Comparison of ENCODE assay signal across 8 cellular contexts in genomic region chr16:25106567-25107465, GRCh38. TPM values are rescaled to one million over a fixed set of nuclear protein-coding genes. Genes with fewer than 3 reads are reported as not detected.
A peak's percentile ranks its signal among the peaks of the same experiment; 100 is the strongest.
DNase-seq lines count a peak whose midpoint lies in the region; ATAC-seq and TF ChIP-seq lines count a peak whose summit lies in the region.

No MANE protein-coding gene starts in this region.

- peak; percentile 59 for ATAC-seq in naive thymus-derived CD4-positive, alpha-beta T cell

- no peaks in the 10 kb centered on the region for H3K36me3 ChIP-seq in CD8-positive, alpha-beta memory T cell (ENCODE audit: insufficient read depth, low read length)
- no peaks in the 10 kb centered on the region for H3K36me3 ChIP-seq in Peyer's patch
- peaks cover 0 to 3% (median 0%) of the 10 kb centered on the region in 3 experiments for H3K36me3 ChIP-seq in naive thymus-derived CD4-positive, alpha-beta T cell (ENCODE audit: control insufficient read depth in 2 of 3, insufficient read depth in 3 of 3, low read length in 3 of 3)

- H3K27ac ChIP-seq in CD8-positive, alpha-beta memory T cell (ENCODE audit: low read depth, low read length), result peak overlapping the region; percentile 68
- H3K27ac ChIP-seq in Peyer's patch, result peak overlapping the region; percentile 80 to 90 (median 86)
- peak overlapping the region; percentile 72 for H3K27ac ChIP-seq in naive thymus-derived CD4-positive, alpha-beta T cell (ENCODE audit: low read depth, low read length)

- intact Hi-C loops in activated T-helper 2 cell treated with anti-CD3 and anti-CD28 coated beads, Interferon-gamma antibody, Interleukin-2, Interleukin-4, amounts not matched to agents 10 μg/mL and 5 μg/mL and 100 μg/mL, durations not matched to agents 14 hours and 24 hours and 36 hours (cut with micrococcal nuclease), result loop anchor here (1.0 kb wide), 2 partner anchors 14 to 52 kb away; no protein-coding TSS in a partner anchor
- intact Hi-C loops in naive thymus-derived CD4-positive, alpha-beta T cell (cut with micrococcal nuclease), result loop anchor here (1.0 to 10.0 kb wide), 8 partner anchors 14 to 590 kb away; no protein-coding TSS in a partner anchor

- H3K9me3 Mint-ChIP-seq in CD8-positive, alpha-beta memory T cell, result no peaks in the 10 kb centered on the region
- H3K9me3 Mint-ChIP-seq in activated T-helper 2 cell treated with anti-CD3 and anti-CD28 coated beads, Interferon-gamma antibody, Interleukin-2, Interleukin-4, amounts not matched to agents 10 μg/mL and 5 μg/mL and 100 μg/mL, durations not matched to agents 14 hours and 24 hours and 36 hours, result no peaks in the 10 kb centered on the region
- H3K9me3 Mint-ChIP-seq in naive thymus-derived CD4-positive, alpha-beta T cell, result no peaks in the 10 kb centered on the region

- H3K27me3 Mint-ChIP-seq in CD8-positive, alpha-beta memory T cell, result no peaks in the 10 kb centered on the region
- H3K27me3 Mint-ChIP-seq in activated T-helper 2 cell treated with anti-CD3 and anti-CD28 coated beads, Interferon-gamma antibody, Interleukin-2, Interleukin-4, amounts not matched to agents 10 μg/mL and 5 μg/mL and 100 μg/mL, durations not matched to agents 14 hours and 24 hours and 36 hours (ENCODE audit: low read depth), result no peaks in the 10 kb centered on the region
- H3K27me3 Mint-ChIP-seq in naive thymus-derived CD4-positive, alpha-beta T cell, result no peaks in the 10 kb centered on the region

- TF ChIP-seq RAD21 in Ishikawa (IDR thresholded peaks at IDR 0.05; ENCODE audit: low read depth), result peak; percentile 27; the same call in 1 of the 2 replicates

- H3K36me3 Mint-ChIP-seq in CD8-positive, alpha-beta memory T cell, result peaks cover 0 to 14% (median 0%) of the 10 kb centered on the region in 3 donors
- H3K36me3 Mint-ChIP-seq in activated T-helper 2 cell treated with anti-CD3 and anti-CD28 coated beads, Interferon-gamma antibody, Interleukin-2, Interleukin-4, amounts not matched to agents 10 μg/mL and 5 μg/mL and 100 μg/mL, durations not matched to agents 14 hours and 24 hours and 36 hours (ENCODE audit: low read depth), result no peaks in the 10 kb centered on the region
- peaks cover 0 to 13% (median 3%) of the 10 kb centered on the region in 5 donors for H3K36me3 Mint-ChIP-seq in naive thymus-derived CD4-positive, alpha-beta T cell

- H3K4me3 Mint-ChIP-seq in CD8-positive, alpha-beta memory T cell, result peak overlapping the region; percentile 89 to 98 (median 96)
- H3K4me3 Mint-ChIP-seq in activated T-helper 2 cell treated with anti-CD3 and anti-CD28 coated beads, Interferon-gamma antibody, Interleukin-2, Interleukin-4, amounts not matched to agents 10 μg/mL and 5 μg/mL and 100 μg/mL, durations not matched to agents 14 hours and 24 hours and 36 hours (ENCODE audit: low read depth), result peak overlapping the region; percentile 94
- peak overlapping the region; percentile 85 to 98 (median 96) for H3K4me3 Mint-ChIP-seq in naive thymus-derived CD4-positive, alpha-beta T cell

- TF ChIP-seq EP300 in Ishikawa (IDR thresholded peaks at IDR 0.05; ENCODE audit: borderline replicate concordance), result 0 out of 2 replicates have a peak, but pooled peaks have one; percentile 21

- H3K4me1 ChIP-seq in CD8-positive, alpha-beta memory T cell (ENCODE audit: insufficient read depth, low read length), result peaks cover 25% of the 10 kb centered on the region
- H3K4me1 ChIP-seq in Peyer's patch, result peaks cover 0 to 37% (median 4%) of the 10 kb centered on the region in 4 donors
- H3K4me1 ChIP-seq in naive thymus-derived CD4-positive, alpha-beta T cell (ENCODE audit: control insufficient read depth in 2 of 2, insufficient read depth in 2 of 2, low read length in 2 of 2), result peaks cover 11 to 16% of the 10 kb centered on the region in 2 donors

- POLR2A ChIA-PET in CD8-positive, alpha-beta memory T cell (lab: Charles Lee), result interaction anchor here (1.0 to 2.0 kb wide), 5 partner anchors 37 to 91 kb away, joined by 4 to 12 read pairs (median 8); partner anchors contain the start of gene ARHGAP17
- POLR2A ChIA-PET in naive thymus-derived CD4-positive, alpha-beta T cell (lab: Charles Lee), result interaction anchor here (1.2 to 9.3 kb wide), 6 partner anchors 27 to 92 kb away, joined by 6 to 157 read pairs (median 29); partner anchors contain the start of gene ARHGAP17

- TF ChIP-seq CTCF in GM20000 (IDR thresholded peaks at IDR 0.05; ENCODE audit: extremely low read depth, missing control alignments) (peak; percentile 33), Peyer's patch (IDR thresholded peaks at IDR 0.05) (peak in 3 of 6 experiments; percentile 27 to 56 (median 52)), fibroblast of mammary gland (conservative IDR thresholded peaks at IDR 0.05; ENCODE audit: control insufficient read depth, insufficient read depth, low read depth, low read length) (no peak)

- H3K27ac Mint-ChIP-seq in CD8-positive, alpha-beta memory T cell, result peak overlapping the region; percentile 83 to 99 (median 98)
- peak overlapping the region; percentile 92 for H3K27ac Mint-ChIP-seq in activated T-helper 2 cell treated with anti-CD3 and anti-CD28 coated beads, Interferon-gamma antibody, Interleukin-2, Interleukin-4, amounts not matched to agents 10 μg/mL and 5 μg/mL and 100 μg/mL, durations not matched to agents 14 hours and 24 hours and 36 hours
- H3K27ac Mint-ChIP-seq in naive thymus-derived CD4-positive, alpha-beta T cell, result peak overlapping the region; percentile 71 to 97 (median 92)

- H3K9me3 ChIP-seq in CD8-positive, alpha-beta memory T cell (ENCODE audit: low read length), result no peaks in the 10 kb centered on the region
- H3K9me3 ChIP-seq in Peyer's patch, result no peaks in the 10 kb centered on the region
- H3K9me3 ChIP-seq in naive thymus-derived CD4-positive, alpha-beta T cell (ENCODE audit: control insufficient read depth in 2 of 3, low read length in 3 of 3), result no peaks in the 10 kb centered on the region

- H3K4me1 Mint-ChIP-seq in CD8-positive, alpha-beta memory T cell, result peaks cover 29 to 43% (median 41%) of the 10 kb centered on the region in 3 donors
- H3K4me1 Mint-ChIP-seq in activated T-helper 2 cell treated with anti-CD3 and anti-CD28 coated beads, Interferon-gamma antibody, Interleukin-2, Interleukin-4, amounts not matched to agents 10 μg/mL and 5 μg/mL and 100 μg/mL, durations not matched to agents 14 hours and 24 hours and 36 hours (ENCODE audit: low read depth), result peaks cover 27% of the 10 kb centered on the region
- H3K4me1 Mint-ChIP-seq in naive thymus-derived CD4-positive, alpha-beta T cell, result peaks cover 25 to 45% (median 38%) of the 10 kb centered on the region in 7 donors

- peak; percentile 55 to 80 (median 67) for DNase-seq in CD8-positive, alpha-beta memory T cell
- DNase-seq in GM20000 (ENCODE audit: low spot score), result peak; percentile 89
- DNase-seq in Peyer's patch, result peak; percentile 89 to 98 (median 97)
- peak; percentile 74 for DNase-seq in activated T-helper 2 cell treated with anti-CD3 and anti-CD28 coated beads, Interferon-gamma antibody, Interleukin-2, Interleukin-4, amounts not matched to agents 10 μg/mL and 5 μg/mL and 100 μg/mL, durations not matched to agents 14 hours and 24 hours and 36 hours (ENCODE audit: low spot score)
- peak; percentile 85 for DNase-seq in fibroblast of mammary gland (ENCODE audit: low read depth)
- peak; percentile 30 to 83 (median 49) for DNase-seq in naive thymus-derived CD4-positive, alpha-beta T cell
- DNase-seq in stimulated activated CD8-positive, alpha-beta memory T cell treated with anti-CD3 and anti-CD28 coated beads, Interleukin-7, amount 100 ng/mL, for 48 hours (ENCODE audit: extremely low read depth in 1 of 2, low read depth in 1 of 2), result peak; percentile 67 to 80

- peak; percentile 82 to 86 for TF ChIP-seq POLR2A in Peyer's patch (IDR thresholded peaks at IDR 0.05)

- CTCF ChIA-PET in CD8-positive, alpha-beta memory T cell (lab: Charles Lee), result interaction anchor here (0.9 to 7.5 kb wide), 7 partner anchors 9 to 119 kb away, joined by 3 to 74 read pairs (median 4); no protein-coding TSS in a partner anchor
- CTCF ChIA-PET in naive thymus-derived CD4-positive, alpha-beta T cell (lab: Charles Lee), result interaction anchor here (0.6 to 7.8 kb wide), 10 partner anchors 13 to 387 kb away, joined by 3 to 118 read pairs (median 6); partner anchors contain the start of gene ARHGAP17

- H3K27me3 ChIP-seq in CD8-positive, alpha-beta memory T cell (ENCODE audit: insufficient read depth, low read length, poor library complexity, severe bottlenecking), result no peaks in the 10 kb centered on the region
- H3K27me3 ChIP-seq in Peyer's patch, result no peaks in the 10 kb centered on the region
- H3K27me3 ChIP-seq in naive thymus-derived CD4-positive, alpha-beta T cell (ENCODE audit: control insufficient read depth in 2 of 2, insufficient read depth in 2 of 2, low read length in 2 of 2), result no peaks in the 10 kb centered on the region

- H3K4me3 ChIP-seq in CD8-positive, alpha-beta memory T cell (ENCODE audit: low read length), result peak overlapping the region; percentile 70
- peak overlapping the region; percentile 74 to 85 (median 76) for H3K4me3 ChIP-seq in Peyer's patch
- peak overlapping the region; percentile 81 for H3K4me3 ChIP-seq in fibroblast of mammary gland (ENCODE audit: control insufficient read depth, low read depth, low read length)
- H3K4me3 ChIP-seq in naive thymus-derived CD4-positive, alpha-beta T cell (ENCODE audit: low read length), result peak overlapping the region; percentile 69

TF ChIP-seq in Ishikawa, 13 proteins besides CTCF, POLR2A, EP300 and RAD21 (continues in another document):
- TF ChIP-seq TAF1 (IDR thresholded peaks at IDR 0.05; ENCODE audit: low read depth), result peak; percentile 74
- TF ChIP-seq CREB1 (IDR thresholded peaks at IDR 0.05; ENCODE audit: low read depth), result peak; percentile 77
- TF ChIP-seq EGR1 (IDR thresholded peaks at IDR 0.05), result no peak
- TF ChIP-seq CEBPB (IDR thresholded peaks at IDR 0.05), result no peak
- peak; percentile 31; the same call in 1 of the 2 replicates for TF ChIP-seq ZBTB7A (IDR thresholded peaks at IDR 0.05; ENCODE audit: low read depth)
- TF ChIP-seq USF1 (IDR thresholded peaks at IDR 0.05), result no peak
- TF ChIP-seq NFIC (IDR thresholded peaks at IDR 0.05), result no peak; the same call in 1 of the 2 replicates
- TF ChIP-seq YY1 (IDR thresholded peaks at IDR 0.05; ENCODE audit: low read depth), result peak; percentile 83
- TF ChIP-seq TEAD4 (IDR thresholded peaks at IDR 0.05), result no peak

RNA-seq across cellular contexts. Expression of gene LCMT1, which starts 4.7 kb away (rescaled TPM):
- total RNA-seq in CD8-positive, alpha-beta memory T cell, result 10 to 100 TPM; 43.6 to 43.8 TPM
- 54.3 TPM for polyA plus RNA-seq in CD8-positive, alpha-beta memory T cell
- 10 to 100 TPM; 10.7 to 56.9 (median 34.4) TPM for total RNA-seq in Peyer's patch
- 34.1 and 38.6 TPM in 2 replicates for total RNA-seq in activated T-helper 2 cell treated with anti-CD3 and anti-CD28 coated beads, Interferon-gamma antibody, Interleukin-2, Interleukin-4, amounts not matched to agents 10 μg/mL and 5 μg/mL and 100 μg/mL, durations not matched to agents 14 hours and 24 hours and 36 hours
- 10 to 100 TPM; 30.2 to 36.9 (median 33.0) TPM for total RNA-seq in naive thymus-derived CD4-positive, alpha-beta T cell
- 10 to 100 TPM; 37.5 to 58.4 TPM for polyA plus RNA-seq in naive thymus-derived CD4-positive, alpha-beta T cell

Comparison
In these comparisons a context has a peak if more than half of its experiments do, and no peak if none do; other contexts are left out.
1. Peak in every context shown above with its lines: DNase-seq, ATAC-seq, H3K4me3 ChIP-seq and H3K27ac ChIP-seq.